7 cellular contexts compared by ENCODE assay signal in genomic region chr2:227460079-227460485, GRCh38. TPM values are rescaled to one million over a fixed set of nuclear protein-coding genes. Genes with fewer than 3 reads are reported as not detected.
DNase-seq lines count a peak whose midpoint lies in the region; ATAC-seq and TF ChIP-seq lines count a peak whose summit lies in the region.

No MANE protein-coding gene starts in this region.

- H3K27ac ChIP-seq in PC-3 (ENCODE audit: low read length) (no peak overlapping the region), gastrocnemius medialis (no peak overlapping the region)

- POLR2A ChIA-PET in PC-3 (lab: Charles Lee; ENCODE audit: unreplicated experiment), result no interaction called here

- no peaks in the 10 kb centered on the region for H3K79me2 ChIP-seq in PC-3 (ENCODE audit: low read length)

- no TSS peak for BruUV-seq in PC-3 (replicated peaks; lab: Mats Ljungman, UMichigan)

- in situ Hi-C loops in gastrocnemius medialis (cut with MboI; ENCODE audit: low sequenced_read_pairs in 4 of 4), result loop anchor here in 1 of 4 donors (25.0 kb wide), 1 partner anchor 302 kb away; no protein-coding TSS in a partner anchor

- ATAC-seq in GM21619 (IDR thresholded peaks at IDR 0.05; ENCODE audit: unreplicated experiment) (peak; percentile 32), PC-3 (peak; percentile 84), gastrocnemius medialis (no peak)

- DNase-seq in PC-3, result peak; percentile 64
- DNase-seq in activated effector memory CD4-positive, alpha-beta T cell treated with anti-CD3 and anti-CD28 coated beads, Interleukin-2, amount 50 U/mL, for 16 hours, result peak; percentile 87
- DNase-seq in stimulated activated CD4-positive, alpha-beta T cell treated with anti-CD3 and anti-CD28 coated beads, Interleukin-15, amount 100 ng/mL, for 48 hours (ENCODE audit: low read depth in 2 of 2), result peak; percentile 62 to 70
- DNase-seq in HuH-7 (ENCODE audit: low spot score), result no peak
- no peak for DNase-seq in globus pallidus (ENCODE audit: low spot score)
- no peak for DNase-seq in gastrocnemius medialis

- H3K27me3 ChIP-seq in PC-3 (ENCODE audit: low read length) (no peaks in the 10 kb centered on the region), gastrocnemius medialis (no peaks in the 10 kb centered on the region)

- H3K4me2 ChIP-seq in PC-3 (ENCODE audit: low read length), result peak overlapping the region; percentile 49

- intact Hi-C loops in PC-3 (cut with micrococcal nuclease) (no loop called here), gastrocnemius medialis (cut with DNase I; ENCODE audit: low total_unique reads) (no loop called here)

- no peak overlapping the region for H2AFZ ChIP-seq in PC-3 (ENCODE audit: low read length)

- no peak for TF ChIP-seq POLR2A in gastrocnemius medialis (IDR thresholded peaks at IDR 0.05)

- H3F3A ChIP-seq in PC-3 (ENCODE audit: low read length, unreplicated experiment), result no peaks in the 10 kb centered on the region

- no peak for TF ChIP-seq CTCF in PC-3 (conservative IDR thresholded peaks at IDR 0.05; ENCODE audit: low read depth, low read length)
- TF ChIP-seq CTCF in gastrocnemius medialis (IDR thresholded peaks at IDR 0.05 in 4 of 5, conservative IDR thresholded peaks at IDR 0.05 in 1 of 5), result no peak

- H3K9me3 ChIP-seq in PC-3 (ENCODE audit: low read length) (no peaks in the 10 kb centered on the region), gastrocnemius medialis (no peaks in the 10 kb centered on the region)

- H3K4me3 ChIP-seq in PC-3 (ENCODE audit: low read length), result no peak overlapping the region
- no peak overlapping the region for H3K4me3 ChIP-seq in gastrocnemius medialis

- H3K4me1 ChIP-seq in PC-3 (ENCODE audit: insufficient read depth, low read length), result peaks cover 28% of the 10 kb centered on the region
- no peaks in the 10 kb centered on the region for H3K4me1 ChIP-seq in gastrocnemius medialis

- no peaks in the 10 kb centered on the region for H3K9me2 ChIP-seq in PC-3 (replicated peaks; ENCODE audit: low read length)

- CTCF ChIA-PET in PC-3 (lab: Charles Lee), result no interaction called here

- H4K20me1 ChIP-seq in PC-3 (ENCODE audit: low read length), result no peaks in the 10 kb centered on the region

- H3K36me3 ChIP-seq in PC-3 (ENCODE audit: low read depth, low read length) (no peaks in the 10 kb centered on the region), gastrocnemius medialis (no peaks in the 10 kb centered on the region)

- H3K9ac ChIP-seq in PC-3 (ENCODE audit: low read length), result no peak overlapping the region

RNA-seq across cellular contexts. Expression of gene AGFG1, which starts 11.9 kb away (rescaled TPM):
- total RNA-seq in PC-3 (2014; rRNA removed), result 44.0 and 56.3 TPM in 2 replicates
- total RNA-seq in gastrocnemius medialis, result 10 to 100 TPM; 55.1 to 75.6 (median 61.5) TPM

Comparison
In these comparisons a context has a peak if more than half of its experiments do, and no peak if none do; other contexts are left out.
1. ATAC-seq: peak in GM21619 (single experiment) and PC-3 (single experiment); none in gastrocnemius medialis (0 of 2).
2. DNase-seq: peak in PC-3 (single experiment), activated effector memory CD4-positive, alpha-beta T cell treated with anti-CD3 and anti-CD28 coated beads, Interleukin-2, amount 50 U/mL, for 16 hours (single experiment) and stimulated activated CD4-positive, alpha-beta T cell treated with anti-CD3 and anti-CD28 coated beads, Interleukin-15, amount 100 ng/mL, for 48 hours (2 of 2); none in HuH-7 (single experiment), globus pallidus (single experiment) and gastrocnemius medialis (0 of 2).